8 cellular contexts compared by ENCODE assay signal in genomic region chr5:81778642-81779041, GRCh38. TPM values are rescaled to one million over a fixed set of nuclear protein-coding genes. Genes with fewer than 3 reads are reported as not detected.
DNase-seq lines count a peak whose midpoint lies in the region; ATAC-seq and TF ChIP-seq lines count a peak whose summit lies in the region.

No MANE protein-coding gene starts in this region.

- peak; percentile 39 to 41 for ATAC-seq in naive thymus-derived CD8-positive, alpha-beta T cell
- ATAC-seq in HG02588 (IDR thresholded peaks at IDR 0.05; ENCODE audit: unreplicated experiment) (no peak), GM19467 (IDR thresholded peaks at IDR 0.05; ENCODE audit: unreplicated experiment) (no peak), GM18867 (IDR thresholded peaks at IDR 0.05; ENCODE audit: unreplicated experiment) (no peak)

- H3K4me1 Mint-ChIP-seq in CD8-positive, alpha-beta memory T cell: peaks cover 20 to 31% (median 26%) of the 10 kb centered on the region in 3 donors
- H3K4me1 Mint-ChIP-seq in naive thymus-derived CD8-positive, alpha-beta T cell: peaks cover 11 to 29% (median 24%) of the 10 kb centered on the region in 4 donors

- peak overlapping the region; percentile 66 for H3K4me3 ChIP-seq in CD8-positive, alpha-beta memory T cell (ENCODE audit: low read length)
- H3K4me3 ChIP-seq in dorsolateral prefrontal cortex: peak overlapping the region in 58 of 59 donors; percentile 3 to 65 (median 44)

- intact Hi-C loops in dorsolateral prefrontal cortex (cut with DNase I): no loop called here

- peak overlapping the region; percentile 59 to 96 (median 94) for H3K27ac Mint-ChIP-seq in CD8-positive, alpha-beta memory T cell
- peak overlapping the region; percentile 92 to 98 (median 95) for H3K27ac Mint-ChIP-seq in naive thymus-derived CD8-positive, alpha-beta T cell

- H3K27me3 Mint-ChIP-seq in CD8-positive, alpha-beta memory T cell: peaks cover 0 to 4% of the 10 kb centered on the region in 2 donors
- no peaks in the 10 kb centered on the region for H3K27me3 Mint-ChIP-seq in naive thymus-derived CD8-positive, alpha-beta T cell

- no peaks in the 10 kb centered on the region for H3K9me3 Mint-ChIP-seq in CD8-positive, alpha-beta memory T cell
- H3K9me3 Mint-ChIP-seq in naive thymus-derived CD8-positive, alpha-beta T cell: peaks cover 0 to 7% (median 0%) of the 10 kb centered on the region in 9 donors

- H3K4me1 ChIP-seq in CD8-positive, alpha-beta memory T cell (ENCODE audit: insufficient read depth, low read length): peaks cover 10% of the 10 kb centered on the region

- H3K9me3 ChIP-seq in CD8-positive, alpha-beta memory T cell (ENCODE audit: low read length): no peaks in the 10 kb centered on the region

- no peak for TF ChIP-seq CTCF in dorsolateral prefrontal cortex (IDR thresholded peaks at IDR 0.05 in 54 of 56, conservative IDR thresholded peaks at IDR 0.05 in 2 of 56; ENCODE audit: low read depth in 1 of 56, partially characterized antibody in 56 of 56)

- CTCF ChIA-PET in CD8-positive, alpha-beta memory T cell (lab: Charles Lee): interaction anchor here (0.9 to 1.3 kb wide), 3 partner anchors 11 to 479 kb away, joined by 3 read pairs; no protein-coding TSS in a partner anchor

- H3K27me3 ChIP-seq in CD8-positive, alpha-beta memory T cell (ENCODE audit: insufficient read depth, low read length, poor library complexity, severe bottlenecking): no peaks in the 10 kb centered on the region
- no peaks in the 10 kb centered on the region for H3K27me3 ChIP-seq in dorsolateral prefrontal cortex

- peak overlapping the region; percentile 65 for H3K27ac ChIP-seq in CD8-positive, alpha-beta memory T cell (ENCODE audit: low read depth, low read length)
- H3K27ac ChIP-seq in dorsolateral prefrontal cortex: peak overlapping the region in 56 of 59 donors; percentile 3 to 86 (median 65)

- POLR2A ChIA-PET in CD8-positive, alpha-beta memory T cell (lab: Charles Lee): interaction anchor here (2.2 kb wide), 1 partner anchor 28 kb away, joined by 22 read pairs; the partner anchor contains the start of gene SSBP2
- POLR2A ChIA-PET in naive thymus-derived CD8-positive, alpha-beta T cell (lab: Charles Lee): interaction anchor here (0.9 to 3.1 kb wide), 3 partner anchors 28 to 73 kb away, joined by 3 to 21 read pairs (median 11); partner anchors contain the start of gene SSBP2

- H3K36me3 Mint-ChIP-seq in CD8-positive, alpha-beta memory T cell: no peaks in the 10 kb centered on the region
- H3K36me3 Mint-ChIP-seq in naive thymus-derived CD8-positive, alpha-beta T cell: no peaks in the 10 kb centered on the region

- DNase-seq in CD8-positive, alpha-beta memory T cell: no peak
- DNase-seq in NCI-H69 (lab: John Stamatoyannopoulos, UW): peak; percentile 61
- peak in 1 of 10 donors; percentile 14 for DNase-seq in dorsolateral prefrontal cortex
- DNase-seq in naive thymus-derived CD8-positive, alpha-beta T cell: peak in 2 of 10 donors; percentile 1 to 8
- DNase-seq in DMS153 treated with DMSO at 0.1 percent for 48 hours (lab: John Stamatoyannopoulos, UW; ENCODE audit: unreplicated experiment): no peak

- peak overlapping the region; percentile 83 to 92 (median 86) for H3K4me3 Mint-ChIP-seq in CD8-positive, alpha-beta memory T cell
- H3K4me3 Mint-ChIP-seq in naive thymus-derived CD8-positive, alpha-beta T cell: peak overlapping the region; percentile 76 to 92 (median 88)

- H3K36me3 ChIP-seq in CD8-positive, alpha-beta memory T cell (ENCODE audit: insufficient read depth, low read length): no peaks in the 10 kb centered on the region

RNA-seq across cellular contexts. Expression of gene SSBP2, which starts 27.7 kb away (rescaled TPM):
- 10 to 100 TPM in 1 of 2 experiments, 1 to 10 TPM in 1; 9.2 to 10.4 TPM for total RNA-seq in CD8-positive, alpha-beta memory T cell
- 21.8 TPM for polyA plus RNA-seq in CD8-positive, alpha-beta memory T cell
- 100 to 1,000 TPM in 38 of 120 experiments, 10 to 100 TPM in 82; 66.2 to 139 (median 94.4) TPM for total RNA-seq in dorsolateral prefrontal cortex
- total RNA-seq in naive thymus-derived CD8-positive, alpha-beta T cell: 10 to 100 TPM; 40.2 to 40.6 TPM
- polyA plus RNA-seq in naive thymus-derived CD8-positive, alpha-beta T cell: 10 to 100 TPM; 36.4 to 43.8 (median 36.8) TPM

Comparison
In these comparisons a context has a peak if more than half of its experiments do, and no peak if none do; other contexts are left out.
1. ATAC-seq: peak in naive thymus-derived CD8-positive, alpha-beta T cell (2 of 2); none in HG02588 (single experiment), GM19467 (single experiment) and GM18867 (single experiment).